Comparison of ENCODE assay signal across 8 cellular contexts in the genomic region with DNA sequence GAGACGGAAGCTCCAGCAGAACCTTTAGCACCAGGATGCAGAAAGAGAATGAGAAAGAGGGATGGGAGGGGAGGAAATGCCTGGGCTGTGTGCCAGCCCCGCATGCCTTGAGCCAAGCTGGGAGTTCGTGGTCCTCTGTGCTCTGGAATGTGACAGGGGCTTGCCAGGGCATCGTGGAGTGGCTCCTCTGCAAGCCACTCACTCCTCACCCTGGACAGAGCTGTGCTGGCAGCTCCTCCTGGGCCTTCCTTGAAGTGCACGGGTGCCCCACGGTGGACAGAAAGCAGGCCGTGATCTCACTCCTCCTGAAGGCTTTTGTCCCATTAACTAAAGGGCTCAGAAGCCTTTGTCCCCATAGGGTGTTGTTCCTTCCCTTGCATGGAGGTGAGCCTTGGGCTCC. TPM values are rescaled to one million over a fixed set of nuclear protein-coding genes. Genes with fewer than 3 reads are reported as not detected.
DNase-seq lines count a peak whose midpoint lies in the region; ATAC-seq and TF ChIP-seq lines count a peak whose summit lies in the region.

No MANE protein-coding gene starts in this region.

- H3K27me3 ChIP-seq in NT2/D1 (ENCODE audit: insufficient read depth, insufficient read length) (peaks cover 6% of the 10 kb centered on the region), muscle layer of duodenum (ENCODE audit: low read depth, low read length) (no peaks in the 10 kb centered on the region)

- H3K4me3 ChIP-seq in NT2/D1 (ENCODE audit: insufficient read length, low read depth) (no peak overlapping the region), epithelial cell of proximal tubule (ENCODE audit: low read depth, low read length) (no peak overlapping the region), muscle layer of duodenum (ENCODE audit: low read depth in 1 of 2, low read length in 2 of 2) (no peak overlapping the region)

- DNase-seq in DMS79 treated with DMSO at 0.1 percent for 48 hours (lab: John Stamatoyannopoulos, UW) (peak; percentile 9), DMS79 (lab: John Stamatoyannopoulos, UW) (no peak), NT2/D1 (ENCODE audit: low read depth, low spot score) (peak; percentile 40), epithelial cell of proximal tubule (ENCODE audit: low read depth) (no peak), NCI-H1417 treated with DMSO at 0.1 percent for 48 hours (lab: John Stamatoyannopoulos, UW) (no peak), NCI-H526 treated with DMSO at 0.1 percent for 48 hours (lab: John Stamatoyannopoulos, UW) (no peak)

- peaks cover 15% of the 10 kb centered on the region for H3K9me3 ChIP-seq in NT2/D1 (ENCODE audit: insufficient read depth, low read length)
- peaks cover 0 to 5% of the 10 kb centered on the region in 2 donors for H3K9me3 ChIP-seq in muscle layer of duodenum (ENCODE audit: control insufficient read depth in 1 of 2, low read length in 2 of 2)

- no peak overlapping the region for H3K9ac ChIP-seq in NT2/D1 (ENCODE audit: insufficient read length, low read depth)

- peaks cover 8% of the 10 kb centered on the region for H3K4me1 ChIP-seq in NT2/D1 (ENCODE audit: insufficient read depth, insufficient read length)
- peaks cover 11 to 18% of the 10 kb centered on the region in 2 donors for H3K4me1 ChIP-seq in muscle layer of duodenum (ENCODE audit: control insufficient read depth in 1 of 2, insufficient read depth in 2 of 2, low read length in 2 of 2)

- ATAC-seq in HG03025 (IDR thresholded peaks at IDR 0.05; ENCODE audit: low FRiP score, unreplicated experiment), result no peak

- H3K36me3 ChIP-seq in NT2/D1 (ENCODE audit: insufficient read depth, insufficient read length, low read length) (no peaks in the 10 kb centered on the region), muscle layer of duodenum (ENCODE audit: control insufficient read depth in 1 of 2, insufficient read depth in 2 of 2, low read length in 2 of 2) (no peaks in the 10 kb centered on the region)

- H3K27ac ChIP-seq in muscle layer of duodenum (ENCODE audit: low read length), result peak overlapping the region; percentile 18

- peak; percentile 55 for TF ChIP-seq CTCF in epithelial cell of proximal tubule (conservative IDR thresholded peaks at IDR 0.05; ENCODE audit: low read depth, low read length)

RNA-seq across cellular contexts. Expression of gene PRELP, which starts 34.8 kb away (rescaled TPM):
- total RNA-seq in epithelial cell of proximal tubule, result not detected in 2 replicates

RNA-seq across cellular contexts. Expression of gene OPTC, which starts 53.2 kb away (rescaled TPM):
- not detected in 2 replicates for total RNA-seq in epithelial cell of proximal tubule

Comparison
In these comparisons a context has a peak if more than half of its experiments do, and no peak if none do; other contexts are left out.
1. DNase-seq: peak in DMS79 treated with DMSO at 0.1 percent for 48 hours (single experiment) and NT2/D1 (single experiment); none in DMS79 (single experiment), epithelial cell of proximal tubule (single experiment), NCI-H1417 treated with DMSO at 0.1 percent for 48 hours (single experiment) and NCI-H526 treated with DMSO at 0.1 percent for 48 hours (single experiment).